ENCODE assay signal across 27 cellular contexts in the genomic region with DNA sequence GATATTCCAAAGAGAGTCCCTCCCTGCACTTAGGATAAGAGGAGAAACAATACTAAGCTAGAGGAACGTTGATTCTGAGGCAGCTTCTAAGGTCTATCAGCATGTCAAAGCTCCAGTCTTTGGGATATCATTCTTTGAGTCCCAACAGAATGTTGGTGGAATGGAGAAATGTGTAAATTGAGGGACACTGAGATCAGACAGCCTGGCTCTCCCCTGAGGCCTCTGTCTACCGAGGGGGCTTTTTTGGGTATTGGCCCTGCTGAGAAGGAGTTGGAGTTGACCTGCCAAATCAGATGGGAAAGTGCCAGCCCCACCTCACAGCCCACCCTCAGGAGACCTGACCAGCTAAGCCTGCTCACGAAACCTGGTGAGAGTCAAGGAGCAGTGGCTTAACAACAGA. TPM values are rescaled to one million over a fixed set of nuclear protein-coding genes. Genes with fewer than 3 reads are reported as not detected.
"Had no signal": no experiment of that assay in that cellular context is flagged by ENCODE, and none has a peak within 500 bp of the region (broad histone marks: within the 10 kb centered on the region; RNA-seq: fewer than 3 reads in every experiment).

No MANE protein-coding gene starts in this region.

- H3K4me1 ChIP-seq: transverse colon had no signal

- H3K27ac Mint-ChIP-seq: dendritic cell treated with granulocyte-macrophage colony-stimulating factor and Interleukin-4, amounts not matched to agents 40 ng/mL and 50 ng/mL, for 4 days; effector memory CD8-positive, alpha-beta T cell; naive thymus-derived CD4-positive, alpha-beta T cell had no signal

- H3K36me3 Mint-ChIP-seq: naive thymus-derived CD4-positive, alpha-beta T cell had no signal

- ATAC-seq: effector memory CD8-positive, alpha-beta T cell; gastroesophageal sphincter; left colon; left ventricle myocardium superior; naive thymus-derived CD4-positive, alpha-beta T cell had no signal

- DNase-seq: effector memory CD8-positive, alpha-beta T cell; esophagus squamous epithelium; foreskin fibroblast; glutamatergic neuron; left colon; left ventricle myocardium superior; naive thymus-derived CD4-positive, alpha-beta T cell; nephron progenitor cell; posterior cingulate gyrus; sigmoid colon; stimulated activated CD4-positive, alpha-beta T cell treated with anti-CD3 and anti-CD28 coated beads, Interleukin-12 subunit alpha, Interleukin-12 subunit beta, amount 100 ng/mL, for 4 hours; stimulated activated naive CD4-positive, alpha-beta T cell; stomach; substantia nigra; transverse colon had no signal

- H3K9me3 ChIP-seq: esophagus squamous epithelium, gastroesophageal sphincter, sigmoid colon, stomach, thoracic aorta, transverse colon had no signal

- H3K9me3 Mint-ChIP-seq: dendritic cell treated with granulocyte-macrophage colony-stimulating factor and Interleukin-4, amounts not matched to agents 40 ng/mL and 50 ng/mL, for 4 days; naive thymus-derived CD4-positive, alpha-beta T cell; nephron progenitor cell had no signal

- H3K27me3 Mint-ChIP-seq: effector memory CD8-positive, alpha-beta T cell had no signal

- H3K36me3 ChIP-seq: esophagus squamous epithelium, gastroesophageal sphincter, sigmoid colon, stomach, thoracic aorta, transverse colon had no signal

- H3K27me3 ChIP-seq: esophagus squamous epithelium, gastroesophageal sphincter, sigmoid colon, stomach, transverse colon had no signal

- H3K4me3 ChIP-seq: esophagus squamous epithelium, gastroesophageal sphincter, lung, sigmoid colon, skin epidermis, stomach, thoracic aorta, transverse colon had no signal

- H3K27ac ChIP-seq: esophagus squamous epithelium, gastroesophageal sphincter, sigmoid colon, stomach, thoracic aorta, transverse colon had no signal

- H3K4me3 Mint-ChIP-seq: dendritic cell treated with granulocyte-macrophage colony-stimulating factor and Interleukin-4, amounts not matched to agents 40 ng/mL and 50 ng/mL, for 4 days; effector memory CD8-positive, alpha-beta T cell; naive thymus-derived CD4-positive, alpha-beta T cell; nephron progenitor cell had no signal

RNA-seq across cellular contexts. Expression of gene LRTM1, which starts 27.6 kb away (rescaled TPM):
- total RNA-seq: epithelial cell of proximal tubule; esophagus squamous epithelium; gastroesophageal sphincter; kidney epithelial cell; left colon; left ventricle myocardium superior; lung; mesenteric fat pad; mononuclear cell; naive thymus-derived CD4-positive, alpha-beta T cell; omental fat pad; pulmonary artery endothelial cell; sigmoid colon; stomach; thoracic aorta; transverse colon had no signal
- polyA plus RNA-seq: lung; naive thymus-derived CD4-positive, alpha-beta T cell; sigmoid colon; stomach; urinary bladder had no signal
